8 cellular contexts compared by ENCODE assay signal in the genomic region with DNA sequence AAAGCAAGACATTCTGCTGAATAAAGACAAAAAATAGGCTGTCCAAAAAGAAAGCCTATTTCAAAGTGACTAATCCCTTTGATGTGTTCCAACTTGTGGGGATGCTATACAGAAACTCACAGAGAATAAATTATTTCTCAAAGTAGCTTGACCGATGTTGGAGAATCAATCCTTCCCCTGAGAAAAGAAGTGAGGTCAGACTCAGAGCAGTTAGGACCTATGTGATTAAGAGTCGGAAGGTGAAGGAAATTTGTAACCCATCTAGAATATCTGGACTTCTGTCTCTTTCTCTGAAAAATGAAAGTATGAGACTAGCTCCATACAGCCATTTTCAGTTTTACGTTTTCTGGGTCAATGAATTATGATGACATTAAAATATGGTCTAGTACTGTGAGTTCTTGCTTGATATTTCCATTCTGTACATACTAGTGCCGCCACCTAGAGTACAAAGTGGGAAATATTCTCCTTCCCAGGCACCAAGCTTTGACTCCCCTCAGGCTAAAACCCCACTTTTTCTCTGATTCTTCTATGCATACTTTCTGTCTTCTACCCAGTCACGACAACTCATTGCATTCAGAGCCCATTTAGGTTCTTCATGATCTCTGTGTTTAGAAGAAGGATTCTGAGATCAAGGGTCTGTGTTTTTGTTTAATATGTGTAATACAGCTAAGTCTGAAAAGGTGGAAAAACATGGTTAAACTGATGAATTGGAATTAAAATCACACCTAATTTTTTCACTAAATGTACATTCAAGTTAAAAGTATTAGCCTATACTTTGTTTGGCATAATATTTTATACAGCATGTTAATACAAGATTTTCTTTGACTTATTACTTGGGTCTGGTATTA. TPM values are rescaled to one million over a fixed set of nuclear protein-coding genes. Genes with fewer than 3 reads are reported as not detected.
A peak's percentile ranks its signal among the peaks of the same experiment; 100 is the strongest.
DNase-seq lines count a peak whose midpoint lies in the region; ATAC-seq, FAIRE-seq and TF ChIP-seq lines count a peak whose summit lies in the region.

No MANE protein-coding gene starts in this region.

- H2AFZ ChIP-seq in OCI-LY7 (ENCODE audit: low read length), result no peak overlapping the region
- H2AFZ ChIP-seq in endothelial cell of umbilical vein (ENCODE audit: low read depth, low read length), result peak overlapping the region; percentile 56

- POLR2A ChIA-PET in OCI-LY7 (lab: Charles Lee), result interaction anchor here (0.5 to 1.1 kb wide), 4 partner anchors 22 to 294 kb away, joined by 3 to 4 read pairs (median 3); no protein-coding TSS in a partner anchor
- POLR2A ChIA-PET in endothelial cell of umbilical vein (lab: Charles Lee), result no interaction called here

- no peaks in the 10 kb centered on the region for H3K9me1 ChIP-seq in endothelial cell of umbilical vein (replicated peaks; ENCODE audit: control insufficient read depth, extremely low read depth, insufficient read depth, low read length)

- no peak for TF ChIP-seq POLR2A in endothelial cell of umbilical vein (IDR thresholded peaks at IDR 0.05; ENCODE audit: low read depth, low read length)

- dilution Hi-C loops in endothelial cell of umbilical vein (cut with MboI; ENCODE audit: extremely low pct_ligation_motif_present, low sequenced_read_pairs), result no loop called here

- FAIRE-seq in HTR-8/SVneo (lab: Jason Lieb, UNC) (no peak), endothelial cell of umbilical vein (lab: Jason Lieb, UNC) (peak; percentile 97)

- H3K27me3 ChIP-seq in endothelial cell of umbilical vein (ENCODE audit: control insufficient read depth in 2 of 2, insufficient read depth in 2 of 2, low read length in 2 of 2), result no peaks in the 10 kb centered on the region

- H3K4me1 ChIP-seq in OCI-LY7 (ENCODE audit: insufficient read depth, low read length, poor library complexity, severe bottlenecking) (no peaks in the 10 kb centered on the region), endothelial cell of umbilical vein (ENCODE audit: control insufficient read depth, extremely low read depth, insufficient read depth, low read length) (no peaks in the 10 kb centered on the region)

- ATAC-seq in GM21825 (IDR thresholded peaks at IDR 0.05; ENCODE audit: unreplicated experiment), result peak; percentile 87
- ATAC-seq in stimulated activated memory B cell treated with anti-CD40 and anti-IgM and Interleukin-4, amounts not matched to agents 10 μg/mL and 1 μg/mL and 100 μg/mL, for 72 hours, result no peak

- H3K4me2 ChIP-seq in OCI-LY7 (ENCODE audit: low read length), result no peak overlapping the region
- H3K4me2 ChIP-seq in endothelial cell of umbilical vein (ENCODE audit: insufficient read depth, low read length), result peak overlapping the region; percentile 55

- no peak overlapping the region for H3K4me3 ChIP-seq in OCI-LY7 (ENCODE audit: low read depth, low read length, poor library complexity, severe bottlenecking)
- H3K4me3 ChIP-seq in endothelial cell of umbilical vein (replicated peaks in 1 of 3; ENCODE audit: insufficient read depth in 1 of 3, low read depth in 1 of 3, low read length in 3 of 3), result no peak overlapping the region

- H4K20me1 ChIP-seq in OCI-LY7 (ENCODE audit: insufficient read depth, low read length), result no peaks in the 10 kb centered on the region
- H4K20me1 ChIP-seq in endothelial cell of umbilical vein (replicated peaks; ENCODE audit: control insufficient read depth, extremely low read depth, insufficient read depth, low read length), result no peaks in the 10 kb centered on the region

- H3K27me3 Mint-ChIP-seq in activated CD4-positive, alpha-beta T cell treated with anti-CD3 and anti-CD28 coated beads, Interleukin-2, amount 10 ng/mL, durations not matched to agents 24 days and 14 days, result no peaks in the 10 kb centered on the region
- peaks cover 9% of the 10 kb centered on the region for H3K27me3 Mint-ChIP-seq in stimulated activated memory B cell treated with anti-CD40 and anti-IgM and Interleukin-4, amounts not matched to agents 10 μg/mL and 1 μg/mL and 100 μg/mL, for 72 hours

- no peaks in the 10 kb centered on the region for H3K36me3 Mint-ChIP-seq in activated CD4-positive, alpha-beta T cell treated with anti-CD3 and anti-CD28 coated beads, Interleukin-2, amount 10 ng/mL, durations not matched to agents 24 days and 14 days (ENCODE audit: low read depth)
- no peaks in the 10 kb centered on the region for H3K36me3 Mint-ChIP-seq in stimulated activated memory B cell treated with anti-CD40 and anti-IgM and Interleukin-4, amounts not matched to agents 10 μg/mL and 1 μg/mL and 100 μg/mL, for 72 hours

- no peaks in the 10 kb centered on the region for H3K4me1 Mint-ChIP-seq in activated CD4-positive, alpha-beta T cell treated with anti-CD3 and anti-CD28 coated beads, Interleukin-2, amount 10 ng/mL, durations not matched to agents 24 days and 14 days
- H3K4me1 Mint-ChIP-seq in stimulated activated memory B cell treated with anti-CD40 and anti-IgM and Interleukin-4, amounts not matched to agents 10 μg/mL and 1 μg/mL and 100 μg/mL, for 72 hours, result no peaks in the 10 kb centered on the region

- CTCF ChIA-PET in OCI-LY7 (lab: Charles Lee; ENCODE audit: unreplicated experiment), result interaction anchor here (1.0 kb wide), 1 partner anchor 12 kb away, joined by 3 read pairs; no protein-coding TSS in a partner anchor
- CTCF ChIA-PET in endothelial cell of umbilical vein (lab: Charles Lee), result interaction anchor here (0.6 to 9.3 kb wide), 84 partner anchors 9 to 790 kb away, joined by 3 to 437 read pairs (median 5); a partner anchor contains a TSS

- no TSS peak for BruUV-seq in OCI-LY7 (replicated peaks; lab: Mats Ljungman, UMichigan)
- no TSS peak for BruUV-seq in endothelial cell of umbilical vein (replicated peaks; lab: Mats Ljungman, UMichigan)

- H3K79me2 ChIP-seq in OCI-LY7 (ENCODE audit: insufficient read depth, low read depth, low read length), result no peaks in the 10 kb centered on the region
- H3K79me2 ChIP-seq in endothelial cell of umbilical vein (ENCODE audit: control insufficient read depth, insufficient read depth, low read length), result no peaks in the 10 kb centered on the region

- TF ChIP-seq CTCF in OCI-LY7 (conservative IDR thresholded peaks at IDR 0.05; ENCODE audit: low read length), result peak; percentile 83
- peak; percentile 57 to 60 for TF ChIP-seq CTCF in endothelial cell of umbilical vein (IDR thresholded peaks at IDR 0.05; ENCODE audit: extremely low read depth in 1 of 2, insufficient read depth in 1 of 2, low read depth in 1 of 2, low read length in 2 of 2)

- H3K36me3 ChIP-seq in OCI-LY7 (ENCODE audit: insufficient read depth, low read length), result no peaks in the 10 kb centered on the region
- H3K36me3 ChIP-seq in endothelial cell of umbilical vein (ENCODE audit: control insufficient read depth in 2 of 2, extremely low read depth in 1 of 2, insufficient read depth in 2 of 2, low read length in 2 of 2), result no peaks in the 10 kb centered on the region

- no peak overlapping the region for H3K27ac Mint-ChIP-seq in activated CD4-positive, alpha-beta T cell treated with anti-CD3 and anti-CD28 coated beads, Interleukin-2, amount 10 ng/mL, durations not matched to agents 24 days and 14 days
- H3K27ac Mint-ChIP-seq in stimulated activated memory B cell treated with anti-CD40 and anti-IgM and Interleukin-4, amounts not matched to agents 10 μg/mL and 1 μg/mL and 100 μg/mL, for 72 hours, result no peak overlapping the region

- H3K9me3 ChIP-seq in OCI-LY7 (ENCODE audit: low read length) (no peaks in the 10 kb centered on the region), endothelial cell of umbilical vein (replicated peaks; ENCODE audit: control insufficient read depth, insufficient read depth, low read length) (no peaks in the 10 kb centered on the region)

- DNase-seq in activated CD4-positive, alpha-beta T cell treated with anti-CD3 and anti-CD28 coated beads, Interleukin-2, amount 10 ng/mL, durations not matched to agents 24 days and 14 days, result peak; percentile 68
- DNase-seq in activated CD4-positive, alpha-beta T cell treated with anti-CD3 and anti-CD28 coated beads, Interleukin-2, amount 50 U/mL, for 1 hour, result no peak
- DNase-seq in HTR-8/SVneo (ENCODE audit: insufficient read length, low spot score) (peak; percentile 35), OCI-LY7 (ENCODE audit: low spot score) (peak; percentile 35), endothelial cell of umbilical vein (ENCODE audit: low read depth, low spot score) (peak; percentile 81), mucosa of gallbladder (ENCODE audit: low spot score) (peak; percentile 44)

- no peak overlapping the region for H3K4me3 Mint-ChIP-seq in activated CD4-positive, alpha-beta T cell treated with anti-CD3 and anti-CD28 coated beads, Interleukin-2, amount 10 ng/mL, durations not matched to agents 24 days and 14 days
- H3K4me3 Mint-ChIP-seq in stimulated activated memory B cell treated with anti-CD40 and anti-IgM and Interleukin-4, amounts not matched to agents 10 μg/mL and 1 μg/mL and 100 μg/mL, for 72 hours, result no peak overlapping the region

- no peak overlapping the region for H3K27ac ChIP-seq in OCI-LY7 (ENCODE audit: low read depth, low read length, poor library complexity, severe bottlenecking)
- no peak overlapping the region for H3K27ac ChIP-seq in endothelial cell of umbilical vein (ENCODE audit: insufficient read depth, low read depth, low read length)

- H3K9me2 ChIP-seq in OCI-LY7 (ENCODE audit: insufficient read depth, low read length), result no peaks in the 10 kb centered on the region

- no peaks in the 10 kb centered on the region for H3K9me3 Mint-ChIP-seq in activated CD4-positive, alpha-beta T cell treated with anti-CD3 and anti-CD28 coated beads, Interleukin-2, amount 10 ng/mL, durations not matched to agents 24 days and 14 days
- H3K9me3 Mint-ChIP-seq in stimulated activated memory B cell treated with anti-CD40 and anti-IgM and Interleukin-4, amounts not matched to agents 10 μg/mL and 1 μg/mL and 100 μg/mL, for 72 hours, result no peaks in the 10 kb centered on the region

- no peak overlapping the region for H3K9ac ChIP-seq in endothelial cell of umbilical vein (replicated peaks; ENCODE audit: extremely low read depth, insufficient read depth, low read length)

- intact Hi-C loops in activated CD4-positive, alpha-beta T cell treated with anti-CD3 and anti-CD28 coated beads, Interleukin-2, amount 10 ng/mL, durations not matched to agents 24 days and 14 days (cut with micrococcal nuclease), result loop anchor here (1.0 kb wide), 1 partner anchor 398 kb away; no protein-coding TSS in a partner anchor
- intact Hi-C loops in OCI-LY7 (cut with micrococcal nuclease; ENCODE audit: unreplicated experiment) (loop anchor here (2.0 to 5.0 kb wide), 2 partner anchors 292 to 390 kb away; no protein-coding TSS in a partner anchor), endothelial cell of umbilical vein (cut with micrococcal nuclease) (loop anchor here (1.0 to 2.0 kb wide), 5 partner anchors 54 to 399 kb away; no protein-coding TSS in a partner anchor)

RNA-seq across cellular contexts. Expression of a gene that starts 6.9 kb away (rescaled TPM):
- total RNA-seq in activated CD4-positive, alpha-beta T cell treated with anti-CD3 and anti-CD28 coated beads, Interleukin-2, amount 10 ng/mL, durations not matched to agents 24 days and 14 days, result not detected in 2 replicates
- total RNA-seq in OCI-LY7 (2014; rRNA removed; shearing (Covaris generic)), result not detected in 2 replicates
- total RNA-seq in OCI-LY7 (2022) (not detected in 2 replicates), endothelial cell of umbilical vein (not detected in 2 replicates), mucosa of gallbladder (0.17 TPM)
- not detected in 2 replicates for polyA plus RNA-seq in endothelial cell of umbilical vein
- 0.05 TPM in 1 of 2 replicates, not detected in the other for polyA plus RNA-seq in endothelial cell of umbilical vein (2011; cell fraction: cytosol; rRNA removed)
- polyA plus RNA-seq in endothelial cell of umbilical vein (2011; cell fraction: nucleus; rRNA removed), result not detected in 2 replicates
- polyA plus RNA-seq in endothelial cell of umbilical vein (2012), result not detected in 2 replicates
- not detected in 2 replicates for polyA minus RNA-seq in endothelial cell of umbilical vein
- 2.5 TPM for polyA minus RNA-seq in endothelial cell of umbilical vein (2011; cell fraction: cytosol; rRNA and poly(A)+ RNA removed)
- not detected in 2 replicates for polyA minus RNA-seq in endothelial cell of umbilical vein (2011; cell fraction: nucleus; rRNA and poly(A)+ RNA removed)

RNA-seq across cellular contexts. Expression of a gene that starts 30.9 kb away (rescaled TPM):
- not detected in 2 replicates for total RNA-seq in activated CD4-positive, alpha-beta T cell treated with anti-CD3 and anti-CD28 coated beads, Interleukin-2, amount 10 ng/mL, durations not matched to agents 24 days and 14 days
- total RNA-seq in OCI-LY7 (2014; rRNA removed; shearing (Covaris generic)), result not detected in 2 replicates
- total RNA-seq in OCI-LY7 (2022), result not detected in 2 replicates
- total RNA-seq in endothelial cell of umbilical vein, result 2.3 and 3.6 TPM in 2 replicates
- 1.5 and 2.1 TPM in 2 replicates for polyA plus RNA-seq in endothelial cell of umbilical vein
- 2.2 and 2.4 TPM in 2 replicates for polyA plus RNA-seq in endothelial cell of umbilical vein (2011; cell fraction: cytosol; rRNA removed)
- 2.8 and 3.4 TPM in 2 replicates for polyA plus RNA-seq in endothelial cell of umbilical vein (2011; cell fraction: nucleus; rRNA removed)
- 1.2 and 1.5 TPM in 2 replicates for polyA plus RNA-seq in endothelial cell of umbilical vein (2012)
- polyA minus RNA-seq in endothelial cell of umbilical vein, result 4.3 and 5.0 TPM in 2 replicates
- polyA minus RNA-seq in endothelial cell of umbilical vein (2011; cell fraction: cytosol; rRNA and poly(A)+ RNA removed), result 5.6 TPM
- polyA minus RNA-seq in endothelial cell of umbilical vein (2011; cell fraction: nucleus; rRNA and poly(A)+ RNA removed), result 11.7 and 14.3 TPM in 2 replicates
- total RNA-seq in mucosa of gallbladder, result 1.9 TPM
